Comparison of ENCODE assay signal across 15 cellular contexts in the genomic region with DNA sequence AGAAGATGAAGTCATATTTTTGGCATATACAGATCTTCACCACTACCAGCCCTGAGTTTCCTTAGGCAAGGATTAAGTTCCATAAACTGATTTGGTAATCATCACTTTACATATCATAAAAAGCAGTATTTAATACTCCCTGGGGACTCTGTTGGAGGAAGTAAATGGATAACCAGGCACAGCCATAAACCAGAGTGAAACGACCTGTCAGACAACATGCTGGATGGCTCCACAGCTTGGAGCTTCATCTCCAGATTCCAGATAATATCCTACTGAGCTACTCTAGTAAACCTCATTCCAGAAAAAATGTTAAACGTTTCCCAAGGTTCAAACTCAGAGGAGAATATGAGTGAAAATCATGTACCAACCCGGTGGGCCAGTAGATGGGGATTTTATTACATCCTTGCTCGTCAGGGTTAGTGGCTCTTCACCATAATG.
"Had no signal": no experiment of that assay in that cellular context is flagged by ENCODE, and none has a peak within 500 bp of the region (broad histone marks: within the 10 kb centered on the region; RNA-seq: fewer than 3 reads in every experiment).

No MANE protein-coding gene starts in this region.

- H3K9me3 ChIP-seq: gastrocnemius medialis, lower lobe of right lung, thyroid gland had no signal

- H3K79me2 ChIP-seq: parathyroid adenoma had no signal

- H3K27me3 ChIP-seq: dorsolateral prefrontal cortex, gastrocnemius medialis, thyroid gland had no signal

- H3K4me3 ChIP-seq: dorsolateral prefrontal cortex, gastrocnemius medialis, lower lobe of right lung, thyroid gland had no signal

- H3K27ac ChIP-seq: dorsolateral prefrontal cortex, gastrocnemius medialis, lower lobe of right lung, parathyroid adenoma, thyroid gland had no signal

- DNase-seq: activated CD4-positive, alpha-beta memory T cell treated with anti-CD3 and anti-CD28 coated beads for 36 hours; activated gamma-delta T cell treated with Interleukin-2 at 50 U/mL for 16 hours; activated naive CD8-positive, alpha-beta T cell treated with anti-CD3 and anti-CD28 coated beads, Interleukin-2, amount 10 ng/mL, durations not matched to agents 7 days and 5 days; activated T-cell treated with anti-CD3 and anti-CD28 coated beads, Interleukin-2, amount 50 U/mL, for 4 hours; anterior cingulate cortex; dorsolateral prefrontal cortex; gastrocnemius medialis; lower lobe of right lung; midbrain; naive B cell; retina; SW 1271; T-helper 9 cell; thyroid gland had no signal

- H2AFZ ChIP-seq: parathyroid adenoma had no signal

- H3K36me3 ChIP-seq: gastrocnemius medialis, lower lobe of right lung, thyroid gland had no signal

- H3K4me1 ChIP-seq: gastrocnemius medialis, lower lobe of right lung, parathyroid adenoma, thyroid gland had no signal
